Comparison of ENCODE assay signal across 39 cellular contexts in genomic region chr11:83684071-83684470, GRCh38.
"Had no signal": no experiment of that assay in that cellular context is flagged by ENCODE, and none has a peak within 500 bp of the region (broad histone marks: within the 10 kb centered on the region; RNA-seq: fewer than 3 reads in every experiment).

No MANE protein-coding gene starts in this region.

- H3K9me3 ChIP-seq: body of pancreas, breast epithelium had no signal

- H3K36me3 ChIP-seq: brain microvascular endothelial cell, breast epithelium, cardiac muscle cell had no signal

- H3K4me1 ChIP-seq: body of pancreas, breast epithelium had no signal

- H3K4me3 ChIP-seq: body of pancreas, breast epithelium, cardiac muscle cell had no signal

- H3K36me3 Mint-ChIP-seq: activated CD8-positive, alpha-beta memory T cell treated with anti-CD3 and anti-CD28 coated beads, Interleukin-2, amount 10 ng/mL, durations not matched to agents 7 days and 5 days; activated naive CD4-positive, alpha-beta T cell treated with anti-CD3 and anti-CD28 coated beads, Interleukin-2, amount 10 ng/mL, durations not matched to agents 7 days and 5 days; activated naive CD4-positive, alpha-beta T cell treated with anti-CD3 and anti-CD28 coated beads, Interleukin-2, amount 50 U/mL, for 24 hours; activated naive CD8-positive, alpha-beta T cell; activated naive CD8-positive, alpha-beta T cell treated with anti-CD3 and anti-CD28 coated beads, Interleukin-2, amount 10 ng/mL, durations not matched to agents 7 days and 5 days had no signal

- H3K4me3 Mint-ChIP-seq: activated CD4-positive, alpha-beta memory T cell treated with anti-CD3 and anti-CD28 coated beads, Interleukin-2, amount 10 ng/mL, durations not matched to agents 7 days and 5 days; activated CD4-positive, alpha-beta T cell treated with anti-CD3 and anti-CD28 coated beads for 36 hours; activated CD4-positive, alpha-beta T cell treated with anti-CD3 and anti-CD28 coated beads, Interleukin-2, amount 10 ng/mL, durations not matched to agents 7 days and 5 days; activated CD8-positive, alpha-beta memory T cell treated with anti-CD3 and anti-CD28 coated beads, Interleukin-2, amount 10 ng/mL, durations not matched to agents 7 days and 5 days; activated CD8-positive, alpha-beta T cell treated with anti-CD3 and anti-CD28 coated beads, Interleukin-2, amount 10 ng/mL, durations not matched to agents 7 days and 5 days; activated naive CD4-positive, alpha-beta T cell treated with anti-CD3 and anti-CD28 coated beads, Interleukin-2, amount 10 ng/mL, durations not matched to agents 7 days and 5 days; activated naive CD4-positive, alpha-beta T cell treated with anti-CD3 and anti-CD28 coated beads, Interleukin-2, amount 50 U/mL, for 24 hours; activated naive CD8-positive, alpha-beta T cell; activated naive CD8-positive, alpha-beta T cell treated with anti-CD3 and anti-CD28 coated beads, Interleukin-2, amount 10 ng/mL, durations not matched to agents 7 days and 5 days; activated naive CD8-positive, alpha-beta T cell treated with anti-CD3 and anti-CD28 coated beads, Interleukin-2, amount 50 U/mL, for 24 hours; activated T-cell treated with anti-CD3 and anti-CD28 coated beads, Interleukin-2, amount 50 U/mL, for 24 hours; central memory CD8-positive, alpha-beta T cell; T-helper 1 cell treated with Interleukin-12 subunit alpha and Interleukin-12 subunit beta and Interleukin-4 antibody, amounts not matched to agents 30 μg/mL and 1 μg/mL, for 36 hours; T-helper 2 cell treated with Interferon-gamma antibody and Interleukin-4, amounts not matched to agents 5 μg/mL and 100 μg/mL, for 36 hours had no signal

- DNase-seq: activated CD4-positive, alpha-beta memory T cell treated with anti-CD3 and anti-CD28 coated beads, Interleukin-2, amount 10 ng/mL, durations not matched to agents 7 days and 5 days; activated CD4-positive, alpha-beta T cell treated with anti-CD3 and anti-CD28 coated beads for 1 hour; activated CD4-positive, alpha-beta T cell treated with anti-CD3 and anti-CD28 coated beads for 36 hours; activated CD4-positive, alpha-beta T cell treated with anti-CD3 and anti-CD28 coated beads for 48 hours; activated CD4-positive, alpha-beta T cell treated with anti-CD3 and anti-CD28 coated beads, Interleukin-2, amount 10 ng/mL, durations not matched to agents 7 days and 5 days; activated CD4-positive, alpha-beta T cell treated with anti-CD3 and anti-CD28 coated beads, Interleukin-2, amount 50 U/mL, for 48 hours; activated CD4-positive, CD25-positive, alpha-beta regulatory T cell; activated CD8-positive, alpha-beta memory T cell treated with anti-CD3 and anti-CD28 coated beads for 24 hours; activated CD8-positive, alpha-beta memory T cell treated with anti-CD3 and anti-CD28 coated beads, Interleukin-2, amount 10 ng/mL, durations not matched to agents 7 days and 5 days; activated CD8-positive, alpha-beta memory T cell treated with anti-CD3 and anti-CD28 coated beads, Interleukin-2, amount 50 U/mL, for 48 hours; activated CD8-positive, alpha-beta T cell treated with anti-CD3 and anti-CD28 coated beads, Interleukin-2, amount 10 ng/mL, durations not matched to agents 7 days and 5 days; activated effector memory CD4-positive, alpha-beta T cell treated with Interleukin-2 at 50 U/mL for 16 hours; activated gamma-delta T cell; activated naive CD4-positive, alpha-beta T cell treated with anti-CD3 and anti-CD28 coated beads, Interleukin-2, amount 10 ng/mL, durations not matched to agents 7 days and 5 days; activated naive CD4-positive, alpha-beta T cell treated with Interleukin-2 at 50 U/mL for 16 hours; activated naive CD8-positive, alpha-beta T cell treated with anti-CD3 and anti-CD28 coated beads, Interleukin-2, amount 10 ng/mL, durations not matched to agents 7 days and 5 days; activated naive CD8-positive, alpha-beta T cell treated with anti-CD3 and anti-CD28 coated beads, Interleukin-2, amount 50 U/mL, for 24 hours; activated T-cell treated with anti-CD3 and anti-CD28 coated beads, Interleukin-2, amount 50 U/mL, for 24 hours; activated T-cell treated with anti-CD3 and anti-CD28 coated beads, Interleukin-2, amount 50 U/mL, for 48 hours; amygdala; anterior cingulate cortex; body of pancreas; brain microvascular endothelial cell; caudate nucleus; cerebellar nuclear complex; T-helper 1 cell; T-helper 2 cell; T-helper 9 cell had no signal

- H3K9me3 Mint-ChIP-seq: activated CD4-positive, alpha-beta memory T cell treated with anti-CD3 and anti-CD28 coated beads, Interleukin-2, amount 10 ng/mL, durations not matched to agents 7 days and 5 days; activated CD4-positive, alpha-beta T cell treated with anti-CD3 and anti-CD28 coated beads, Interleukin-2, amount 10 ng/mL, durations not matched to agents 7 days and 5 days; activated naive CD4-positive, alpha-beta T cell treated with anti-CD3 and anti-CD28 coated beads, Interleukin-2, amount 10 ng/mL, durations not matched to agents 7 days and 5 days; activated naive CD8-positive, alpha-beta T cell treated with anti-CD3 and anti-CD28 coated beads, Interleukin-2, amount 10 ng/mL, durations not matched to agents 7 days and 5 days; activated T-cell treated with anti-CD3 and anti-CD28 coated beads, Interleukin-2, amount 50 U/mL, for 24 hours; activated T-helper 2 cell treated with anti-CD3 and anti-CD28 coated beads, Interferon-gamma antibody, Interleukin-2, Interleukin-4, amounts not matched to agents 10 μg/mL and 5 μg/mL and 100 μg/mL, durations not matched to agents 14 hours and 24 hours and 36 hours; T-helper 1 cell treated with Interleukin-12 subunit alpha and Interleukin-12 subunit beta and Interleukin-4 antibody, amounts not matched to agents 30 μg/mL and 1 μg/mL, for 36 hours; T-helper 2 cell treated with Interferon-gamma antibody and Interleukin-4, amounts not matched to agents 5 μg/mL and 100 μg/mL, for 36 hours had no signal

- H3K27ac Mint-ChIP-seq: activated CD4-positive, alpha-beta memory T cell treated with anti-CD3 and anti-CD28 coated beads, Interleukin-2, amount 10 ng/mL, durations not matched to agents 7 days and 5 days; activated CD4-positive, alpha-beta T cell treated with anti-CD3 and anti-CD28 coated beads for 36 hours; activated CD4-positive, alpha-beta T cell treated with anti-CD3 and anti-CD28 coated beads, Interleukin-2, amount 10 ng/mL, durations not matched to agents 7 days and 5 days; activated CD8-positive, alpha-beta memory T cell treated with anti-CD3 and anti-CD28 coated beads, Interleukin-2, amount 10 ng/mL, durations not matched to agents 7 days and 5 days; activated CD8-positive, alpha-beta T cell treated with anti-CD3 and anti-CD28 coated beads, Interleukin-2, amount 10 ng/mL, durations not matched to agents 7 days and 5 days; activated naive CD4-positive, alpha-beta T cell treated with anti-CD3 and anti-CD28 coated beads, Interleukin-2, amount 10 ng/mL, durations not matched to agents 7 days and 5 days; activated naive CD4-positive, alpha-beta T cell treated with anti-CD3 and anti-CD28 coated beads, Interleukin-2, amount 50 U/mL, for 24 hours; activated naive CD8-positive, alpha-beta T cell; activated naive CD8-positive, alpha-beta T cell treated with anti-CD3 and anti-CD28 coated beads, Interleukin-2, amount 10 ng/mL, durations not matched to agents 7 days and 5 days; activated naive CD8-positive, alpha-beta T cell treated with anti-CD3 and anti-CD28 coated beads, Interleukin-2, amount 50 U/mL, for 24 hours; activated T-cell treated with anti-CD3 and anti-CD28 coated beads, Interleukin-2, amount 50 U/mL, for 24 hours; activated T-helper 2 cell treated with anti-CD3 and anti-CD28 coated beads, Interferon-gamma antibody, Interleukin-2, Interleukin-4, amounts not matched to agents 10 μg/mL and 5 μg/mL and 100 μg/mL, durations not matched to agents 14 hours and 24 hours and 36 hours; T-helper 1 cell treated with Interleukin-12 subunit alpha and Interleukin-12 subunit beta and Interleukin-4 antibody, amounts not matched to agents 30 μg/mL and 1 μg/mL, for 36 hours; T-helper 2 cell treated with Interferon-gamma antibody and Interleukin-4, amounts not matched to agents 5 μg/mL and 100 μg/mL, for 36 hours had no signal

- H3K27me3 ChIP-seq: body of pancreas, brain microvascular endothelial cell, cardiac muscle cell had no signal

- H3K27ac ChIP-seq: body of pancreas, brain microvascular endothelial cell, breast epithelium, cardiac muscle cell, VCaP had no signal

- FAIRE-seq: astrocyte, TTC549 had no signal

- H3K4me1 Mint-ChIP-seq: activated CD4-positive, alpha-beta memory T cell treated with anti-CD3 and anti-CD28 coated beads, Interleukin-2, amount 10 ng/mL, durations not matched to agents 7 days and 5 days; activated CD4-positive, alpha-beta T cell treated with anti-CD3 and anti-CD28 coated beads for 36 hours; activated CD4-positive, alpha-beta T cell treated with anti-CD3 and anti-CD28 coated beads, Interleukin-2, amount 10 ng/mL, durations not matched to agents 7 days and 5 days; activated CD8-positive, alpha-beta memory T cell treated with anti-CD3 and anti-CD28 coated beads, Interleukin-2, amount 10 ng/mL, durations not matched to agents 7 days and 5 days; activated naive CD4-positive, alpha-beta T cell treated with anti-CD3 and anti-CD28 coated beads, Interleukin-2, amount 10 ng/mL, durations not matched to agents 7 days and 5 days; activated naive CD4-positive, alpha-beta T cell treated with anti-CD3 and anti-CD28 coated beads, Interleukin-2, amount 50 U/mL, for 24 hours; activated naive CD8-positive, alpha-beta T cell treated with anti-CD3 and anti-CD28 coated beads, Interleukin-2, amount 10 ng/mL, durations not matched to agents 7 days and 5 days; activated naive CD8-positive, alpha-beta T cell treated with anti-CD3 and anti-CD28 coated beads, Interleukin-2, amount 50 U/mL, for 24 hours; central memory CD8-positive, alpha-beta T cell had no signal

- H3K27me3 Mint-ChIP-seq: activated CD4-positive, alpha-beta memory T cell treated with anti-CD3 and anti-CD28 coated beads, Interleukin-2, amount 10 ng/mL, durations not matched to agents 7 days and 5 days; activated CD4-positive, alpha-beta T cell treated with anti-CD3 and anti-CD28 coated beads, Interleukin-2, amount 10 ng/mL, durations not matched to agents 7 days and 5 days; activated CD8-positive, alpha-beta memory T cell treated with anti-CD3 and anti-CD28 coated beads, Interleukin-2, amount 10 ng/mL, durations not matched to agents 7 days and 5 days; activated naive CD4-positive, alpha-beta T cell treated with anti-CD3 and anti-CD28 coated beads, Interleukin-2, amount 10 ng/mL, durations not matched to agents 7 days and 5 days; activated naive CD8-positive, alpha-beta T cell treated with anti-CD3 and anti-CD28 coated beads, Interleukin-2, amount 10 ng/mL, durations not matched to agents 7 days and 5 days; central memory CD8-positive, alpha-beta T cell had no signal
